ENCODE assay signal across 8 cellular contexts in the genomic region with DNA sequence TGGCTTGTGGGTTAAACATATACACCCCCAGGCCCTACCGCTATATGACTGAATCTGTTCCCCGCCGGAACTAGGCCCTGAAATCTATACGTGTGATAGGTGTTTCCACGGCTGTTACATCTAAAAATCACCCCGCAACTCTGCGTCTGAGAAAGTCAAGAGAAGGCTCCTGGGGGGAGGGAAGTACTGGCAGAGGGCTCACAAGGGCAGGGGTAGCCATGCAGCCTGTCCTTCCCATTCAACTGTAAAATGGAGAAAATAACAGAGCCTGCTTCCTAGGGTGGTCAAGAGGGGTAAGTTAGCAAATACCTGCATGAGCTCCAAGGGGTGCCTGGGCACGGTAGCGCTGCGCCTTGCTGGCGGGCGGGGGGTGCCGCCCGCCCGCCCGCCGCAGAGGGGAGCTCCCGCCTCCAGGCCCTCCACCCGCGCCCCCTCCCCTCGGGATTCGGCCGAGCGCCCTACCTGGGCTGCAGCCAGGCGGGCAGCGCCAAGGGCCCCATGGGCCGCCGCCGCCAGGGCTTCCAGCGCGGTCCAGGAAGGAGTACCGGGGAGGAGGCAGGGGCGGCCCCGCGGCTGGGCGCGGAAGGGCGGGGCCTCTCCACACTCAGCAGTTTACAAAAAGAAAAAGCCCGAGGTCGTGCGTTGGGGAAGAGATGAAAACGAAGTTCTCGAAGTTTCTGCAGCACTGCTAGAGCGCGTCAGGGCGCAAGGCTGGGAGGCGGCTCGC. TPM values are rescaled to one million over a fixed set of nuclear protein-coding genes. Genes with fewer than 3 reads are reported as not detected.
A peak's percentile ranks its signal among the peaks of the same experiment; 100 is the strongest.
DNase-seq lines count a peak whose midpoint lies in the region; ATAC-seq and TF ChIP-seq lines count a peak whose summit lies in the region.

A gene with protein sequence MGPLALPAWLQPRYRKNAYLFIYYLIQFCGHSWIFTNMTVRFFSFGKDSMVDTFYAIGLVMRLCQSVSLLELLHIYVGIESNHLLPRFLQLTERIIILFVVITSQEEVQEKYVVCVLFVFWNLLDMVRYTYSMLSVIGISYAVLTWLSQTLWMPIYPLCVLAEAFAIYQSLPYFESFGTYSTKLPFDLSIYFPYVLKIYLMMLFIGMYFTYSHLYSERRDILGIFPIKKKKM (minus strand): TSS at position 550 of the 727 bp plus-strand sequence. CDS start 50 bp downstream, at position 500.

- in situ Hi-C loops in astrocyte of the cerebellum (cut with HindIII; ENCODE audit: low sequenced_read_pairs) = no loop called here

- DNase-seq in AG04450 (ENCODE audit: low read depth, low spot score) = no peak
- DNase-seq in T-helper 17 cell = peak; percentile 57 to 65 (median 61)
- no peak for DNase-seq in astrocyte of the cerebellum (ENCODE audit: low read depth)
- DNase-seq in stimulated activated CD4-positive, alpha-beta T cell treated with anti-CD3 and anti-CD28 coated beads, Interleukin-12 subunit alpha, Interleukin-12 subunit beta, amount 100 ng/mL, for 24 hours (ENCODE audit: low read depth in 2 of 2) = peak; percentile 30 to 38
- DNase-seq in amniotic stem cell (lab: John Stamatoyannopoulos, UW) = no peak

- no peak for TF ChIP-seq CTCF in AG04450 (IDR thresholded peaks at IDR 0.05; ENCODE audit: low read depth, low read length)
- TF ChIP-seq CTCF in astrocyte of the cerebellum (IDR thresholded peaks at IDR 0.05; ENCODE audit: low read depth, low read length, missing control alignments) = no peak

- H3K27ac ChIP-seq in AG04450 (ENCODE audit: low read depth, low read length) = no peak within 1 kb of the TSS

- ATAC-seq in GM18868 (IDR thresholded peaks at IDR 0.05; ENCODE audit: unreplicated experiment) (peak; percentile 65), HG03095 (IDR thresholded peaks at IDR 0.05; ENCODE audit: unreplicated experiment) (peak; percentile 77), T-helper 17 cell (peak; percentile 87)

- POLR2A ChIA-PET in AG04450 (lab: Yijun Ruan, JAX) = no interaction called here

- H3K27me3 Mint-ChIP-seq in T-helper 17 cell = no peaks in the 10 kb centered on the region

- no peak within 1 kb of the TSS for H3K27ac Mint-ChIP-seq in T-helper 17 cell

- CTCF ChIA-PET in AG04450 (lab: Charles Lee) = interaction anchor here (0.6 kb wide), 2 partner anchors 39 to 1107 kb away, joined by 3 to 4 read pairs; no protein-coding TSS in a partner anchor

- H3K4me3 ChIP-seq in AG04450 (ENCODE audit: low read depth, low read length) = peak within 1 kb of the TSS; percentile 64
- peak within 1 kb of the TSS; percentile 41 for H3K4me3 ChIP-seq in astrocyte of the cerebellum (ENCODE audit: low read depth, low read length)
- peak within 1 kb of the TSS; percentile 37 for H3K4me3 ChIP-seq in iPS-18c (ENCODE audit: insufficient read depth, low read depth, low read length)

- peaks cover 3% of the 10 kb centered on the region; the same call in 1 of the 2 replicates for H3K9me3 ChIP-seq in AG04450 (ENCODE audit: control insufficient read depth, insufficient read depth, low read length)
- no peaks in the 10 kb centered on the region for H3K9me3 ChIP-seq in T-helper 17 cell (ENCODE audit: control insufficient read depth, low read length, poor library complexity, severe bottlenecking)
- no peaks in the 10 kb centered on the region for H3K9me3 ChIP-seq in iPS-18c (ENCODE audit: control insufficient read depth, insufficient read depth, low read length)

- peaks cover 15% of the 10 kb centered on the region for H3K4me1 Mint-ChIP-seq in T-helper 17 cell

- no peak within 1 kb of the TSS for H3K4me3 Mint-ChIP-seq in T-helper 17 cell

- H3K36me3 Mint-ChIP-seq in T-helper 17 cell (ENCODE audit: low read depth) = peaks cover 2% of the 10 kb centered on the region

- H3K27me3 ChIP-seq in AG04450 (ENCODE audit: control insufficient read depth, insufficient read depth, low read length) = no peaks in the 10 kb centered on the region

RNA-seq across cellular contexts. Expression of the gene that starts here (rescaled TPM):
- polyA plus RNA-seq in AG04450 (2011; rRNA removed) = 8.5 and 12.1 TPM in 2 replicates
- 3.7 and 8.3 TPM in 2 replicates for polyA minus RNA-seq in AG04450 (2011; rRNA and poly(A)+ RNA removed)
- 1 to 10 TPM; 8.7 to 9.8 TPM for total RNA-seq in T-helper 17 cell

Comparison
In these comparisons a context has a peak if more than half of its experiments do, and no peak if none do; other contexts are left out.
1. DNase-seq: peak in T-helper 17 cell (3 of 3) and stimulated activated CD4-positive, alpha-beta T cell treated with anti-CD3 and anti-CD28 coated beads, Interleukin-12 subunit alpha, Interleukin-12 subunit beta, amount 100 ng/mL, for 24 hours (2 of 2); none in AG04450 (single experiment), astrocyte of the cerebellum (single experiment) and amniotic stem cell (single experiment).
2. Peak in every context shown above with its lines, with median percentiles within 50 percentile points of each other: H3K4me3 ChIP-seq and ATAC-seq.